34 cellular contexts compared by ENCODE assay signal in genomic region chr5:8525835-8526234, GRCh38.
"Had no signal": no experiment of that assay in that cellular context is flagged by ENCODE, and none has a peak within 500 bp of the region (broad histone marks: within the 10 kb centered on the region; RNA-seq: fewer than 3 reads in every experiment).

No MANE protein-coding gene starts in this region.

- DNase-seq: Karpas-422, Kasumi-1, MG63, MM.1S, MV-4-11, NCI-H1048, NCI-H1092, NCI-H1092 treated with DMSO at 0.1 percent for 48 hours, NCI-H1105, NCI-H1105 treated with DMSO at 0.1 percent for 48 hours, NCI-H1417, NCI-H1417 treated with DMSO at 0.1 percent for 48 hours, NCI-H1436, NCI-H1436 treated with DMSO at 0.1 percent for 48 hours, NCI-H146, NCI-H1694, NCI-H1694 treated with DMSO at 0.1 percent for 48 hours, NCI-H187, NCI-H187 treated with DMSO at 0.1 percent for 48 hours, NCI-H1930, NCI-H2029, NCI-H2029 treated with DMSO at 0.1 percent for 48 hours, NCI-H2081, NCI-H2081 treated with DMSO at 0.1 percent for 48 hours, NCI-H2107, NCI-H2171, NCI-H2171 treated with DMSO at 0.1 percent for 48 hours, NCI-H2227 treated with DMSO at 0.1 percent for 48 hours, NCI-H226, NCI-H345, NCI-H446, NCI-H446 treated with DMSO at 0.1 percent for 48 hours, NCI-H510A had no signal

- H3K27ac ChIP-seq: KMS-11 had no signal

- H3K9me3 ChIP-seq: MG63 had no signal

- H3K4me3 ChIP-seq: MG63 had no signal

- H3K9ac ChIP-seq: KMS-11 had no signal

- H3K4me2 ChIP-seq: KMS-11 had no signal

- H3K36me3 ChIP-seq: MG63 had no signal

- H3K27me3 ChIP-seq: MG63 had no signal
